In the genomic region with DNA sequence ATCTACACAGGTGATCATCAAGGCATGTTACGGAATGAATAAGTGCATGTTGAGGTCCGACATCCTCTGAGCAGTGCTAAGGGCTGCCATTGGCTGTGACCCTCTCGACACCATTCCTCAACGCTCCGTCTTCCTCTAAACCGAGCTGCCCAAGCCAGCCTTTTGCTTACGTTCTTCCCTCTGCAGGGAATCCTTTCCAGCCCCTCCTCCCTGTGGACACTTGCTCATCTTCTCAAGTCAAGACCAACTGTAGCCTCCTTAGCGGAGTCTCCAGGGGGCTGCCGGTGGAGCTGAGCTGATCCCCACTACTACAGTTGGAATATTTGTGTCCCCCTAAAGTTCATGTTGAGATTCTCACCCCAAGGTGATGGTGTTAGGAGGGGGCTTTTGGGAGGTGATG, we compare ENCODE assay signal across 23 cellular contexts.
"Had no signal": no experiment of that assay in that cellular context is flagged by ENCODE, and none has a peak within 500 bp of the region (broad histone marks: within the 10 kb centered on the region; RNA-seq: fewer than 3 reads in every experiment).

No MANE protein-coding gene starts in this region.

- DNase-seq: Kasumi-1, MM.1S, NCI-H1092 treated with DMSO at 0.1 percent for 48 hours, NCI-H1436, NCI-H187, NCI-H2029, NCI-H2081 treated with DMSO at 0.1 percent for 48 hours, NCI-H2171, NCI-H226, NCI-H446, NCI-H510A, NCI-H524 treated with DMSO at 0.1 percent for 48 hours, NCI-H69, NCI-H774, Right ventricle myocardium superior, RPMI8226, SIG-M5 had no signal

- H3K27me3 ChIP-seq: SJSA1 had no signal

- H3K36me3 Mint-ChIP-seq: IgD-negative memory B cell had no signal

- H3K4me1 Mint-ChIP-seq: IgD-negative memory B cell had no signal

- H3K4me1 ChIP-seq: SJSA1 had no signal

- H3K9me3 ChIP-seq: SJSA1 had no signal

- ATAC-seq: K562 had no signal

- H3K4me3 ChIP-seq: K562, SJSA1, SK-N-MC had no signal

- H3K27ac ChIP-seq: HL-60, KMS-11, SJSA1, SK-N-MC had no signal

- H3K36me3 ChIP-seq: SJSA1 had no signal

- H3K4me3 Mint-ChIP-seq: IgD-negative memory B cell had no signal

- H3K27me3 Mint-ChIP-seq: IgD-negative memory B cell had no signal
